30 cellular contexts compared by ENCODE assay signal in the genomic region with DNA sequence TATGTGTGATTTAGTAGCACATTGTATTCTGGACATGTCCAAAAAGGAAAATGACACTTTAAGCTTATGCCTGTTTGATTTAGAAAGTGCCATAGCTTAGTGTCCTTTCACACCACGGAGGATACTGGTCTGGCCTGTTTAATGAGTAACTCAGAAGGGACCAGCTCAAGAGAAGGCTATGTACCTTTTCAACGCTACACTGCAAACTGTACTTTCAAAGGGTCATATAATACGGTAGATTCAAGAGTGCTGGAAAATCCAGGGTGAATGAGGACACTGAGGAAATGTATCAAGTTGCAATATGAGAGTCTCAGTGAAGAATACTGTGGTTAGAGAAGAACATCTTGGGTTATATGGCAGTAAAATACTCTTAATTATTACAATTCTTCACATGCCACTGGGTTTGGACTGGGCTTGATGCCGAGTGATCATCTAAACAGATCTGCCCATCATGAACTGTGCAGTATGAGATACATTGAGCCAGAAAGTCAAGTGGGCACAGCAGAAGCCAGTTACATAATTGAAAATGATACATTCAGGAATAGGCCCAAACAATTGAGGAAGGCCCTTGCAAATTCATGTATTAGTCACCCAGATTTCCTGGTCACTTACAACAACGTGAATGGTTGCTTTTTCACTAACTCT.
DNase-seq lines count a peak whose midpoint lies in the region; ATAC-seq and TF ChIP-seq lines count a peak whose summit lies in the region.
"Had no signal": no experiment of that assay in that cellular context is flagged by ENCODE, and none has a peak within 500 bp of the region (broad histone marks: within the 10 kb centered on the region; RNA-seq: fewer than 3 reads in every experiment).

No MANE protein-coding gene starts in this region.

- no peaks in the 10 kb centered on the region for H4K20me1 ChIP-seq in DND-41 (ENCODE audit: insufficient read depth, low read length)

- no peaks in the 10 kb centered on the region for H3K27me3 ChIP-seq in DND-41 (ENCODE audit: insufficient read depth, low read length, poor library complexity)
- H3K27me3 ChIP-seq: body of pancreas, tibial nerve had no signal

- no peak overlapping the region for H3K9ac ChIP-seq in DND-41 (ENCODE audit: low read depth, low read length)

- H3K9me3 ChIP-seq in DND-41 (ENCODE audit: insufficient read depth, low read length, severe bottlenecking), result peaks cover 3% of the 10 kb centered on the region
- H3K9me3 ChIP-seq: body of pancreas, prostate gland, tibial nerve had no signal

- no peak overlapping the region for H3K4me3 ChIP-seq in DND-41 (ENCODE audit: low read depth in 1 of 2, low read length in 2 of 2)
- H3K4me3 ChIP-seq in choroid plexus epithelial cell (ENCODE audit: low read depth, low read length), result no peak overlapping the region
- H3K4me3 ChIP-seq: body of pancreas, GM23338, K562, prostate gland, tibial nerve had no signal

- DNase-seq in DND-41 (no peak), LHCN-M2 (ENCODE audit: low read depth) (peak; percentile 50), choroid plexus epithelial cell (ENCODE audit: low read depth) (peak; percentile 30), myocyte (ENCODE audit: low read depth) (peak; percentile 34), midbrain (lab: John Stamatoyannopoulos, UW) (no peak), NCI-H187 (lab: John Stamatoyannopoulos, UW) (no peak)
- DNase-seq: activated CD4-positive, alpha-beta T cell treated with anti-CD3 and anti-CD28 coated beads, Interleukin-2, amount 50 U/mL, for 48 hours; activated naive CD4-positive, alpha-beta T cell treated with Interleukin-2 at 50 U/mL for 16 hours; activated T-cell treated with anti-CD3 and anti-CD28 coated beads, Interleukin-2, amount 50 U/mL, for 72 hours; body of pancreas; CD8-positive, alpha-beta memory T cell; GDM1; HFFc6; islet precursor cell; left ventricle myocardium superior; MM.1S; naive thymus-derived CD8-positive, alpha-beta T cell; NCI-H1105 treated with DMSO at 0.1 percent for 48 hours; NCI-H1930; NCI-H526 treated with DMSO at 0.1 percent for 48 hours; SHP77; stimulated activated CD4-positive, alpha-beta T cell treated with anti-CD3 and anti-CD28 coated beads, Interleukin-4, amount 100 ng/mL, for 4 hours; T-helper 17 cell had no signal

- H3K4me2 ChIP-seq in DND-41 (ENCODE audit: insufficient read depth, low read length), result no peak overlapping the region
- H3K4me2 ChIP-seq: GM23338 had no signal

- 0 out of 2 replicates have a peak overlapping the region, but pooled peaks have one; percentile 12 for H2AFZ ChIP-seq in DND-41 (ENCODE audit: low read depth, low read length)
- H2AFZ ChIP-seq: GM23338 had no signal

- no peaks in the 10 kb centered on the region for H3K79me2 ChIP-seq in DND-41 (ENCODE audit: insufficient read depth, low read length)

- no peak overlapping the region for H3K27ac ChIP-seq in DND-41 (ENCODE audit: low read length)
- H3K27ac ChIP-seq: body of pancreas, prostate gland, tibial nerve had no signal

- ATAC-seq in DND-41 (ENCODE audit: insufficient read depth, low read depth) (no peak), GM21526 (IDR thresholded peaks at IDR 0.05; ENCODE audit: low FRiP score, unreplicated experiment) (no peak)
- ATAC-seq: activated CD4-positive, CD25-positive, alpha-beta regulatory T cell treated with anti-CD3 and anti-CD28 coated beads, Interleukin-2, amount 50 U/mL, for 24 hours; activated T-cell treated with anti-CD3 and anti-CD28 coated beads, Interleukin-2, amount 50 U/mL, for 72 hours; body of pancreas; GM23338; K562; left ventricle myocardium superior; naive thymus-derived CD8-positive, alpha-beta T cell; Panc1; T-helper 17 cell had no signal

- peaks cover 18% of the 10 kb centered on the region for H3K4me1 ChIP-seq in DND-41 (ENCODE audit: insufficient read depth, low read length)
- H3K4me1 ChIP-seq: body of pancreas, prostate gland, tibial nerve had no signal

- no peak for TF ChIP-seq CTCF in DND-41 (IDR thresholded peaks at IDR 0.05; ENCODE audit: borderline replicate concordance, extremely low read depth, low read length, poor library complexity, severe bottlenecking)
- no peak for TF ChIP-seq CTCF in choroid plexus epithelial cell (conservative IDR thresholded peaks at IDR 0.05; ENCODE audit: low read depth, low read length)

- no peaks in the 10 kb centered on the region for H3K36me3 ChIP-seq in DND-41 (ENCODE audit: insufficient read depth, low read length)
- H3K36me3 ChIP-seq: prostate gland, tibial nerve had no signal

Comparison
In these comparisons a context has a peak if more than half of its experiments do, and no peak if none do; other contexts are left out.
1. DNase-seq: peak in LHCN-M2 (single experiment), choroid plexus epithelial cell (single experiment) and myocyte (single experiment); none in DND-41 (single experiment), midbrain (single experiment) and NCI-H187 (0 of 2).